19 cellular contexts compared by ENCODE assay signal in genomic region chr9:7479300-7479699, GRCh38.
DNase-seq lines count a peak whose midpoint lies in the region; ATAC-seq and TF ChIP-seq lines count a peak whose summit lies in the region.
"Had no signal": no experiment of that assay in that cellular context is flagged by ENCODE, and none has a peak within 500 bp of the region (broad histone marks: within the 10 kb centered on the region; RNA-seq: fewer than 3 reads in every experiment).

No MANE protein-coding gene starts in this region.

- no peaks in the 10 kb centered on the region for H3K9me2 ChIP-seq in PC-3 (replicated peaks; ENCODE audit: low read length)

- DNase-seq in cardiac muscle cell (ENCODE audit: low read depth in 1 of 2, low spot score in 1 of 2) = peak in 1 of 2 donors; percentile 1
- no peak for DNase-seq in right cardiac atrium
- DNase-seq in PC-3 = peak; percentile 1
- no peak for DNase-seq in endothelial cell (ENCODE audit: low spot score)
- DNase-seq in smooth muscle cell (lab: John Stamatoyannopoulos, UW; ENCODE audit: unreplicated experiment) = no peak
- DNase-seq in NCI-H1092 (lab: John Stamatoyannopoulos, UW) = no peak
- no peak for DNase-seq in testis
- DNase-seq: activated CD4-positive, alpha-beta T cell treated with anti-CD3 and anti-CD28 coated beads for 4 hours; activated naive CD4-positive, alpha-beta T cell treated with anti-CD3 and anti-CD28 coated beads, Interleukin-2, amount 50 U/mL, for 16 hours; activated T-cell treated with anti-CD3 and anti-CD28 coated beads, Interleukin-2, amount 50 U/mL, for 72 hours; C1 segment of cervical spinal cord; foreskin keratinocyte; KBM-7; left ventricle myocardium superior; Right ventricle myocardium superior; T-helper 1 cell had no signal

- peaks cover 1% of the 10 kb centered on the region for H3K27me3 Mint-ChIP-seq in endothelial cell (ENCODE audit: unreplicated experiment)

- intact Hi-C loops in right cardiac atrium (cut with DNase I) (no loop called here), PC-3 (cut with micrococcal nuclease) (no loop called here), testis (cut with DNase I; ENCODE audit: low total_unique reads) (no loop called here)

- H2AFZ ChIP-seq in PC-3 (ENCODE audit: low read length) = no peak overlapping the region
- no peak overlapping the region for H2AFZ ChIP-seq in smooth muscle cell (ENCODE audit: low read depth)

- no peaks in the 10 kb centered on the region for H3K4me1 ChIP-seq in cardiac muscle cell (ENCODE audit: low read depth)
- H3K4me1 ChIP-seq in right cardiac atrium (ENCODE audit: control insufficient read depth, insufficient read depth, low read length) = peaks cover 2% of the 10 kb centered on the region
- H3K4me1 ChIP-seq in PC-3 (ENCODE audit: insufficient read depth, low read length) = no peaks in the 10 kb centered on the region
- H3K4me1 ChIP-seq in smooth muscle cell (ENCODE audit: low read depth) = no peaks in the 10 kb centered on the region
- no peaks in the 10 kb centered on the region for H3K4me1 ChIP-seq in testis
- H3K4me1 ChIP-seq: A549, foreskin keratinocyte had no signal

- BruUV-seq in PC-3 (replicated peaks; lab: Mats Ljungman, UMichigan) = no TSS peak

- H3K9me3 ChIP-seq in cardiac muscle cell (ENCODE audit: low read depth) = no peaks in the 10 kb centered on the region
- no peaks in the 10 kb centered on the region for H3K9me3 ChIP-seq in right cardiac atrium (ENCODE audit: control insufficient read depth, low read length)
- no peaks in the 10 kb centered on the region for H3K9me3 ChIP-seq in PC-3 (ENCODE audit: low read length)
- no peaks in the 10 kb centered on the region for H3K9me3 ChIP-seq in smooth muscle cell (replicated peaks; ENCODE audit: low read depth)
- H3K9me3 ChIP-seq in testis = no peaks in the 10 kb centered on the region
- H3K9me3 ChIP-seq: A549 had no signal

- H3K4me2 ChIP-seq in PC-3 (ENCODE audit: low read length) (no peak overlapping the region), smooth muscle cell (no peak overlapping the region)
- H3K4me2 ChIP-seq: A549 had no signal

- H3K36me3 Mint-ChIP-seq in endothelial cell (ENCODE audit: low read depth, unreplicated experiment) = no peaks in the 10 kb centered on the region

- H3K27ac ChIP-seq in cardiac muscle cell (no peak overlapping the region), right cardiac atrium (ENCODE audit: low read length) (no peak overlapping the region), PC-3 (ENCODE audit: low read length) (no peak overlapping the region), smooth muscle cell (ENCODE audit: low read depth) (no peak overlapping the region), testis (no peak overlapping the region)
- H3K27ac ChIP-seq: A549, foreskin keratinocyte had no signal

- H3K9ac ChIP-seq in PC-3 (ENCODE audit: low read length) (no peak overlapping the region), smooth muscle cell (ENCODE audit: low read depth) (no peak overlapping the region)

- no peak for TF ChIP-seq POLR2A in testis (IDR thresholded peaks at IDR 0.05)

- no peak overlapping the region for H3K27ac Mint-ChIP-seq in endothelial cell (ENCODE audit: unreplicated experiment)
- H3K27ac Mint-ChIP-seq: activated T-cell treated with anti-CD3 and anti-CD28 coated beads, Interleukin-2, amount 50 U/mL, for 72 hours had no signal

- TF ChIP-seq CTCF in cardiac muscle cell (IDR thresholded peaks at IDR 0.05; ENCODE audit: low read depth, low read length) = peak; percentile 9
- TF ChIP-seq CTCF in PC-3 (conservative IDR thresholded peaks at IDR 0.05; ENCODE audit: low read depth, low read length) = no peak
- peak; percentile 26 for TF ChIP-seq CTCF in endothelial cell (IDR thresholded peaks at IDR 0.05; ENCODE audit: unreplicated experiment)
- peak; percentile 19 for TF ChIP-seq CTCF in smooth muscle cell (IDR thresholded peaks at IDR 0.05; ENCODE audit: borderline replicate concordance, insufficient read depth, poor library complexity, severe bottlenecking)
- TF ChIP-seq CTCF in testis (IDR thresholded peaks at IDR 0.05) = no peak

- 82% methylated on average over 4 of the region's 4 CpGs for WGBS in right cardiac atrium
- 63% methylated on average over 4 of the region's 4 CpGs for WGBS in smooth muscle cell (ENCODE audit: low lambda C conversion rate)
- WGBS in testis, 2 donors = 83% methylated on average over 4 of the region's 4 CpGs

- no peaks in the 10 kb centered on the region for H3K4me1 Mint-ChIP-seq in endothelial cell (ENCODE audit: unreplicated experiment)
- H3K4me1 Mint-ChIP-seq: central memory CD8-positive, alpha-beta T cell had no signal

- H3K36me3 ChIP-seq in cardiac muscle cell (no peaks in the 10 kb centered on the region), PC-3 (ENCODE audit: low read depth, low read length) (no peaks in the 10 kb centered on the region), smooth muscle cell (ENCODE audit: low read depth) (no peaks in the 10 kb centered on the region), testis (ENCODE audit: low read depth, missing control alignments) (no peaks in the 10 kb centered on the region)

- CTCF ChIA-PET in PC-3 (lab: Charles Lee) = no interaction called here

- H4K20me1 ChIP-seq in PC-3 (ENCODE audit: low read length) = no peaks in the 10 kb centered on the region
- no peaks in the 10 kb centered on the region for H4K20me1 ChIP-seq in smooth muscle cell (ENCODE audit: low read depth)

- ATAC-seq in right cardiac atrium (no peak), PC-3 (no peak), GM21619 (IDR thresholded peaks at IDR 0.05; ENCODE audit: unreplicated experiment) (no peak)
- ATAC-seq: A549; activated T-cell treated with anti-CD3 and anti-CD28 coated beads, Interleukin-2, amount 50 U/mL, for 72 hours; foreskin keratinocyte; left ventricle myocardium superior had no signal

- H3K4me3 Mint-ChIP-seq in endothelial cell (ENCODE audit: unreplicated experiment) = no peak overlapping the region
- H3K4me3 Mint-ChIP-seq: activated T-cell treated with anti-CD3 and anti-CD28 coated beads, Interleukin-2, amount 50 U/mL, for 72 hours; central memory CD8-positive, alpha-beta T cell had no signal

- H3F3A ChIP-seq in PC-3 (ENCODE audit: low read length, unreplicated experiment) = no peaks in the 10 kb centered on the region
- H3F3A ChIP-seq in smooth muscle cell (ENCODE audit: low read depth) = no peaks in the 10 kb centered on the region

- H3K79me2 ChIP-seq in PC-3 (ENCODE audit: low read length) (no peaks in the 10 kb centered on the region), smooth muscle cell (ENCODE audit: low read depth) (no peaks in the 10 kb centered on the region)

- no peaks in the 10 kb centered on the region for H3K9me3 Mint-ChIP-seq in endothelial cell (ENCODE audit: unreplicated experiment)
- H3K9me3 Mint-ChIP-seq: activated T-cell treated with anti-CD3 and anti-CD28 coated beads, Interleukin-2, amount 50 U/mL, for 72 hours; central memory CD8-positive, alpha-beta T cell had no signal

- H3K4me3 ChIP-seq in cardiac muscle cell (no peak overlapping the region), right cardiac atrium (ENCODE audit: low read length) (no peak overlapping the region), PC-3 (ENCODE audit: low read length) (no peak overlapping the region), smooth muscle cell (no peak overlapping the region), testis (no peak overlapping the region)
- H3K4me3 ChIP-seq: A549 had no signal

- H3K27me3 ChIP-seq in cardiac muscle cell (no peaks in the 10 kb centered on the region), right cardiac atrium (ENCODE audit: control insufficient read depth, insufficient read depth) (no peaks in the 10 kb centered on the region), PC-3 (ENCODE audit: low read length) (no peaks in the 10 kb centered on the region), smooth muscle cell (ENCODE audit: low read depth) (no peaks in the 10 kb centered on the region), testis (no peaks in the 10 kb centered on the region)
- H3K27me3 ChIP-seq: foreskin keratinocyte had no signal

- POLR2A ChIA-PET in PC-3 (lab: Charles Lee; ENCODE audit: unreplicated experiment) = no interaction called here

Comparison
In these comparisons a context has a peak if more than half of its experiments do, and no peak if none do; other contexts are left out.
1. CTCF ChIP-seq: peak in cardiac muscle cell (single experiment), endothelial cell (single experiment) and smooth muscle cell (single experiment); none in PC-3 (single experiment) and testis (0 of 3).